In the genomic region with DNA sequence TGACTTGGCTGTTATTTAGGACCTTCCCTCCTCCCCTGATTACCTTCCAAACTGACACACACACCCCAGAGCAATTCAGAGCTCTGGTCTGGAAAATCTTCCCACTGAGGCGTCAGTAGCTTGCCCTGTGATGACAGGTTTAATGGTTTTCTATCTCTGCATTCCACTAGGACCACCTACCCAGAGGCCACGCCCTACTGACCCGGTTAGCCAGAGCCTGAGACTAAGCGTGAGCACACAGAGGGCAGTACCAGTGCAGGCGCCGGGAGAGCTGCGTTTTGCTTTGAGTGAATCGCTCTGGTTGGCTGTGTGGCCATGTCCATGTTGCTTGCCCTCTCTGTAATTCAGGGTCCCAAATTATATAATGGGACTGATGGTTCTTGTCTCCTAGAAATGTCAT, we compare ENCODE assay signal across 2 cellular contexts.
TF ChIP-seq lines count a peak whose summit lies in the region.

No MANE protein-coding gene starts in this region.

TF ChIP-seq in GM23338, 12 proteins besides CTCF, POLR2A, EP300 and RAD21 (continued from another document):
- no peak for TF ChIP-seq POLR2AphosphoS5 (IDR thresholded peaks at IDR 0.05; ENCODE audit: low read depth)
- TF ChIP-seq ZNF331 (CRISPR knock-in tag; IDR thresholded peaks at IDR 0.05; ENCODE audit: low read depth) = no peak
- TF ChIP-seq CREB1 (CRISPR knock-in tag; IDR thresholded peaks at IDR 0.05; ENCODE audit: low read depth) = no peak

TF ChIP-seq in K562, 482 proteins besides CTCF, POLR2A, EP300 and RAD21:
- no peak for TF ChIP-seq KAT7 (CRISPR knock-in tag; IDR thresholded peaks at IDR 0.05; ENCODE audit: borderline replicate concordance)
- no peak for TF ChIP-seq HNRNPH1 (optimal IDR thresholded peaks at IDR 0.05; ENCODE audit: low read depth, low read length)
- no peak for TF ChIP-seq ZBTB1 (CRISPR knock-in tag; IDR thresholded peaks at IDR 0.05; ENCODE audit: borderline replicate concordance, low read depth)
- TF ChIP-seq, protein P1, sequence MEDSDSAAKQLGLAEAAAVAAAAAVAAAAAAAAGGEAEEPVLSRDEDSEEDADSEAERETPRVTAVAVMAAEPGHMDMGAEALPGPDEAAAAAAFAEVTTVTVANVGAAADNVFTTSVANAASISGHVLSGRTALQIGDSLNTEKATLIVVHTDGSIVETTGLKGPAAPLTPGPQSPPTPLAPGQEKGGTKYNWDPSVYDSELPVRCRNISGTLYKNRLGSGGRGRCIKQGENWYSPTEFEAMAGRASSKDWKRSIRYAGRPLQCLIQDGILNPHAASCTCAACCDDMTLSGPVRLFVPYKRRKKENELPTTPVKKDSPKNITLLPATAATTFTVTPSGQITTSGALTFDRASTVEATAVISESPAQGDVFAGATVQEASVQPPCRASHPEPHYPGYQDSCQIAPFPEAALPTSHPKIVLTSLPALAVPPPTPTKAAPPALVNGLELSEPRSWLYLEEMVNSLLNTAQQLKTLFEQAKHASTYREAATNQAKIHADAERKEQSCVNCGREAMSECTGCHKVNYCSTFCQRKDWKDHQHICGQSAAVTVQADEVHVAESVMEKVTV (CRISPR knock-in tag; IDR thresholded peaks at IDR 0.05) = no peak
- peak; percentile 46 for TF ChIP-seq MEIS2 (IDR thresholded peaks at IDR 0.05; ENCODE audit: partially characterized antibody)
- TF ChIP-seq TCF7L2 (IDR thresholded peaks at IDR 0.05; ENCODE audit: low read depth, low read length) = no peak
- TF ChIP-seq TAF7 (tag; IDR thresholded peaks at IDR 0.05) = no peak
- TF ChIP-seq, protein P2, sequence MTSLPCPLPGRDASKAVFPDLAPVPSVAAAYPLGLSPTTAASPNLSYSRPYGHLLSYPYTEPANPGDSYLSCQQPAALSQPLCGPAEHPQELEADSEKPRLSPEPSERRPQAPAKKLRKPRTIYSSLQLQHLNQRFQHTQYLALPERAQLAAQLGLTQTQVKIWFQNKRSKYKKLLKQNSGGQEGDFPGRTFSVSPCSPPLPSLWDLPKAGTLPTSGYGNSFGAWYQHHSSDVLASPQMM (CRISPR knock-in tag; IDR thresholded peaks at IDR 0.05) = no peak
- TF ChIP-seq, protein P3, sequence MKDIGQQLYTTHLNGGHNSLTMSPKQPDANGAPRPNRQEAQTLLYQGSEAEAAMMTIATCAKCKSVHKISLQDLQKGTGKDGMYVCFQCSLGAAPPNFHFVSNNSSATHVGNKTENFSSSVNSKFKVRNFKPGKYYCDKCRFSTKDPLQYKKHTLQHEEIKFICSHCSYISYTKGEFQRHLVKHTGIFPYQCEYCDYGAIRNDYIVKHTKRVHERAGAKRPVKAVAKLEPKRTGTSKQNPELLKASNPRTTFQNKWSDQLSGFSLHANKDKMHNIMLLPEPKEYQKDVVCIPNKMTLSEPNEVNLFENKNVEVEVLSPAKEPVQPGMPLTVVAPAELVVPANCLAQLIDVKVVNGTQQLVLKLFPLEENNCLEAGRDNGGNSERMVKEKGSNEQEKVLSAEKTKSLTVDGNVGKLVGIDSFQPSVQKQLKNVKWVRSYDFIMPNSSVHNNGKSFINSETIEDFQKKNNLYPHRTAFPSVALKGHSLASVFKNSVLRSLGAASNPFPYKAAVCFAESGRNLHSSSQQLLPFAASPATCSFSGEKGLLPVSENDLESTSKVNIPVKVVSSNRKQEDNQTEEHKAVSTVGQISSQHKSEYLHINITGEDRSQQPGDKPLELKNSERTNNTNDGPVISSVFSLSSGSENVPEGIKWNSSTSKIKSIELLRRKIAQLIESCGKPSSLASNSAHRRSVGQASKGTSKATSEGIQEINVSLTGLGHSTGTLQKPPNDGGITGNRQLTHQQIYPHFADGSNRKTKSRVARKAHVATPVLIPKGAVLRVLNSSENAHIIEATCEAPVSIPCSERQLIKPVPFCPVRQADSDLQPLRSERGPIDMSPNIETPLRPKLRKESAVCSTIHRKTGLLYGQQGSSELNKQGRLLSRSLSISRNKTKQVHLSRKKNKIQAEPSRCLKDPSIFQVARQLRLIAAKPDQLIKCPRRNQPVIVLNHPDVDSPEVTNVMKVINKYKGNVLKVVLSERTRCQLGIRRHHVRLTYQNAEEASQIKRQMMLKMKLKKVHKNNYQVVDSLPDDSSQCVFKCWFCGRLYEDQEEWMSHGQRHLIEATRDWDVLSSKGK (CRISPR knock-in tag; IDR thresholded peaks at IDR 0.05) = no peak
- TF ChIP-seq, protein P4, sequence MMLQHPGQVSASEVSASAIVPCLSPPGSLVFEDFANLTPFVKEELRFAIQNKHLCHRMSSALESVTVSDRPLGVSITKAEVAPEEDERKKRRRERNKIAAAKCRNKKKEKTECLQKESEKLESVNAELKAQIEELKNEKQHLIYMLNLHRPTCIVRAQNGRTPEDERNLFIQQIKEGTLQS (IDR thresholded peaks at IDR 0.05) = no peak
- TF ChIP-seq, protein P4 (CRISPR knock-in tag; conservative IDR thresholded peaks at IDR 0.05) = no peak
- peak; percentile 14 for TF ChIP-seq ZFP36 (IDR thresholded peaks at IDR 0.05; ENCODE audit: low read depth, low read length, partially characterized antibody)
- TF ChIP-seq, protein P5, sequence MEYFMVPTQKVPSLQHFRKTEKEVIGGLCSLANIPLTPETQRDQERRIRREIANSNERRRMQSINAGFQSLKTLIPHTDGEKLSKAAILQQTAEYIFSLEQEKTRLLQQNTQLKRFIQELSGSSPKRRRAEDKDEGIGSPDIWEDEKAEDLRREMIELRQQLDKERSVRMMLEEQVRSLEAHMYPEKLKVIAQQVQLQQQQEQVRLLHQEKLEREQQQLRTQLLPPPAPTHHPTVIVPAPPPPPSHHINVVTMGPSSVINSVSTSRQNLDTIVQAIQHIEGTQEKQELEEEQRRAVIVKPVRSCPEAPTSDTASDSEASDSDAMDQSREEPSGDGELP (CRISPR knock-in tag; IDR thresholded peaks at IDR 0.05; ENCODE audit: borderline replicate concordance) = no peak
